8 cellular contexts compared by ENCODE assay signal in genomic region chr9:128851779-128852600, GRCh38. TPM values are rescaled to one million over a fixed set of nuclear protein-coding genes. Genes with fewer than 3 reads are reported as not detected.
DNase-seq lines count a peak whose midpoint lies in the region; ATAC-seq and TF ChIP-seq lines count a peak whose summit lies in the region.
"Not testable (repeated sequence)": the region's sequence is repeated elsewhere in the genome, so short reads cannot be mapped to it uniquely, and the experiment has no call there.

No MANE protein-coding gene starts in this region.

- TF ChIP-seq CTCF in GM12873 (IDR thresholded peaks at IDR 0.05; ENCODE audit: insufficient read depth, low read depth, low read length, missing control alignments) (peak; percentile 35), ascending aorta (IDR thresholded peaks at IDR 0.05) (peak; percentile 47 to 64 (median 63)), fibroblast of lung (conservative IDR thresholded peaks at IDR 0.05 in 1 of 2, IDR thresholded peaks at IDR 0.05 in 1 of 2; ENCODE audit: low read depth in 1 of 2, low read length in 2 of 2) (peak; percentile 33 to 47), left lung (IDR thresholded peaks at IDR 0.05) (peak in 1 of 2 donors; percentile 35), sigmoid colon (IDR thresholded peaks at IDR 0.05) (peak in 3 of 4 experiments; percentile 15 to 43 (median 38))

- not testable (repeated sequence) for H3K36me3 ChIP-seq in SJCRH30; ascending aorta; fibroblast of lung (ENCODE audit: control insufficient read depth, insufficient read depth, low read length); left lung; sigmoid colon

- not testable (repeated sequence) for H2AFZ ChIP-seq in fibroblast of lung (ENCODE audit: low read length)

- TF ChIP-seq POLR2A in sigmoid colon (IDR thresholded peaks at IDR 0.05): not testable (repeated sequence)

- DNase-seq in Ammon's horn (ENCODE audit: low spot score) (peak; percentile 73), NCI-H2081 (lab: John Stamatoyannopoulos, UW) (peak; percentile 11 to 18), SJCRH30 (peak; percentile 50 to 66), fibroblast of lung (ENCODE audit: low read depth in 2 of 2) (peak; percentile 23 to 70)
- DNase-seq in ascending aorta (ENCODE audit: low spot score in 2 of 2); left lung; sigmoid colon: not testable (repeated sequence)

- not testable (repeated sequence) for H3K27ac ChIP-seq in SJCRH30; ascending aorta; fibroblast of lung (ENCODE audit: insufficient read depth, low read length); left lung; sigmoid colon

- intact Hi-C loops in ascending aorta (cut with DNase I): loop anchor here (1.0 kb wide), 1 partner anchor 76 kb away; no protein-coding TSS in a partner anchor
- intact Hi-C loops in left lung (cut with DNase I); sigmoid colon (cut with DNase I): not testable (repeated sequence)

- H3K4me1 ChIP-seq in SJCRH30; ascending aorta; fibroblast of lung (ENCODE audit: control insufficient read depth, extremely low read depth, insufficient read depth, low read length); left lung; sigmoid colon: not testable (repeated sequence)

- TF ChIP-seq EP300 in sigmoid colon (IDR thresholded peaks at IDR 0.05): not testable (repeated sequence)

- H3K9ac ChIP-seq in fibroblast of lung (ENCODE audit: insufficient read depth, low read length): not testable (repeated sequence)

- WGBS in sigmoid colon, 2 donors: 68 to 86% methylated on average over 10 of the region's 10 CpGs

- not testable (repeated sequence) for H3K79me2 ChIP-seq in fibroblast of lung (ENCODE audit: control insufficient read depth, insufficient read depth, low read length)

- not testable (repeated sequence) for H3K4me2 ChIP-seq in fibroblast of lung (ENCODE audit: extremely low read depth, insufficient read depth, low read length)

- ATAC-seq in left lung: peak; percentile 65

- H4K20me1 ChIP-seq in fibroblast of lung (ENCODE audit: control insufficient read depth, extremely low read depth, insufficient read depth, low read length): not testable (repeated sequence)

- not testable (repeated sequence) for H3K27me3 ChIP-seq in SJCRH30; ascending aorta; fibroblast of lung (ENCODE audit: control insufficient read depth, insufficient read depth, low read length); left lung; sigmoid colon

- not testable (repeated sequence) for H3K4me3 ChIP-seq in SJCRH30; ascending aorta; fibroblast of lung (replicated peaks in 1 of 4; ENCODE audit: control extremely low read depth in 1 of 4, insufficient read depth in 1 of 4, low read depth in 3 of 4, low read length in 4 of 4); left lung; sigmoid colon

- H3K9me3 ChIP-seq in SJCRH30 (replicated peaks); ascending aorta; fibroblast of lung (ENCODE audit: control insufficient read depth, insufficient read depth, low read depth, low read length); sigmoid colon: not testable (repeated sequence)
- H3K9me3 ChIP-seq in left lung: peaks cover 0 to 17% of the 10 kb centered on the region in 2 donors

RNA-seq across cellular contexts. Expression of gene SPOUT1, which starts 22.4 kb away (rescaled TPM):
- 38.3 and 38.5 TPM in 2 replicates for total RNA-seq in SJCRH30 (2014; rRNA removed; shearing (Covaris generic))
- total RNA-seq in ascending aorta: 26.5 TPM
- 7.4 and 8.7 TPM in 2 replicates for total RNA-seq in fibroblast of lung
- 9.0 and 18.1 TPM in 2 replicates for polyA plus RNA-seq in fibroblast of lung
- 15.1 and 34.1 TPM in 2 replicates for polyA plus RNA-seq in fibroblast of lung (2012)
- 65.6 and 76.4 TPM in 2 replicates for polyA minus RNA-seq in fibroblast of lung (ENCODE audit: low replicate concordance)
- 10 to 100 TPM; 40.5 to 49.3 TPM for total RNA-seq in left lung
- 10 to 100 TPM; 12.1 to 31.6 (median 25.9) TPM for total RNA-seq in sigmoid colon
- 10 to 100 TPM in 1 of 3 donors, 1 to 10 TPM in 2; 4.8 to 28.1 (median 5.8) TPM for polyA plus RNA-seq in sigmoid colon

RNA-seq across cellular contexts. Expression of gene KYAT1, which starts 29.8 kb away (rescaled TPM):
- total RNA-seq in SJCRH30 (2014; rRNA removed; shearing (Covaris generic)): 8.4 and 9.4 TPM in 2 replicates
- total RNA-seq in ascending aorta (4.9 TPM), fibroblast of lung (7.4 and 12.4 TPM in 2 replicates), left lung (1 to 10 TPM; 6.2 to 7.4 TPM), sigmoid colon (1 to 10 TPM; 3.9 to 8.0 (median 5.2) TPM)
- polyA plus RNA-seq in fibroblast of lung (4.7 and 6.2 TPM in 2 replicates), sigmoid colon (1 to 10 TPM in 1 of 3 donors, under 1 TPM in 2; 0.60 to 4.5 (median 0.92) TPM)
- 4.7 and 5.2 TPM in 2 replicates for polyA plus RNA-seq in fibroblast of lung (2012)
- 8.8 and 10.2 TPM in 2 replicates for polyA minus RNA-seq in fibroblast of lung (ENCODE audit: low replicate concordance)

RNA-seq across cellular contexts. Expression of gene LRRC8A, which starts 29.9 kb away (rescaled TPM):
- total RNA-seq in SJCRH30 (2014; rRNA removed; shearing (Covaris generic)): 50.8 and 54.2 TPM in 2 replicates
- total RNA-seq in ascending aorta: 227 TPM
- total RNA-seq in fibroblast of lung: 26.1 and 28.5 TPM in 2 replicates
- polyA plus RNA-seq in fibroblast of lung: 35.4 and 45.0 TPM in 2 replicates
- polyA plus RNA-seq in fibroblast of lung (2012): 30.1 and 35.8 TPM in 2 replicates
- polyA minus RNA-seq in fibroblast of lung (ENCODE audit: low replicate concordance): 108 and 129 TPM in 2 replicates
- total RNA-seq in left lung: 10 to 100 TPM; 61.9 to 70.6 TPM
- 10 to 100 TPM; 26.0 to 59.5 (median 37.4) TPM for total RNA-seq in sigmoid colon
- 10 to 100 TPM in 1 of 3 donors, 1 to 10 TPM in 2; 4.8 to 25.2 (median 8.8) TPM for polyA plus RNA-seq in sigmoid colon

RNA-seq across cellular contexts. Expression of gene ENDOG, which starts 33.7 kb away (rescaled TPM):
- total RNA-seq in SJCRH30 (2014; rRNA removed; shearing (Covaris generic)): 14.8 and 21.2 TPM in 2 replicates
- total RNA-seq in ascending aorta: 59.4 TPM
- total RNA-seq in fibroblast of lung: 15.5 and 22.9 TPM in 2 replicates
- 5.2 and 9.6 TPM in 2 replicates for polyA plus RNA-seq in fibroblast of lung
- 8.9 and 18.0 TPM in 2 replicates for polyA plus RNA-seq in fibroblast of lung (2012)
- 8.9 and 15.3 TPM in 2 replicates for polyA minus RNA-seq in fibroblast of lung (ENCODE audit: low replicate concordance)
- total RNA-seq in left lung: 10 to 100 TPM; 22.8 to 24.7 TPM
- 10 to 100 TPM in 2 of 4 donors, 1 to 10 TPM in 2; 5.9 to 15.7 (median 9.0) TPM for total RNA-seq in sigmoid colon
- 10 to 100 TPM; 30.6 to 49.0 (median 37.9) TPM for polyA plus RNA-seq in sigmoid colon
